In genomic region chr17:62996221-62996620, GRCh38 we compare ENCODE assay signal across 10 cellular contexts.
"Had no signal": no experiment of that assay in that cellular context is flagged by ENCODE, and none has a peak within 500 bp of the region (broad histone marks: within the 10 kb centered on the region; RNA-seq: fewer than 3 reads in every experiment).

No MANE protein-coding gene starts in this region.

- DNase-seq: activated CD4-positive, alpha-beta T cell treated with anti-CD3 and anti-CD28 coated beads, Interleukin-2, amount 50 U/mL, for 48 hours; activated effector memory CD4-positive, alpha-beta T cell treated with Interleukin-2 at 50 U/mL for 16 hours; activated naive CD4-positive, alpha-beta T cell treated with anti-CD3 and anti-CD28 coated beads, Interleukin-2, amount 50 U/mL, for 16 hours; activated T-cell treated with anti-CD3 and anti-CD28 coated beads, Interleukin-2, amount 50 U/mL, for 24 hours; left colon; midbrain; right lobe of liver; stimulated activated naive CD8-positive, alpha-beta T cell treated with anti-CD3 and anti-CD28 coated beads, Interleukin-15, amount 100 ng/mL, for 72 hours; WERI-Rb-1 had no signal

- H3K36me3 ChIP-seq: right lobe of liver, WERI-Rb-1 had no signal

- H3K27ac ChIP-seq: right lobe of liver, WERI-Rb-1 had no signal

- ATAC-seq: left colon; stimulated activated naive CD8-positive, alpha-beta T cell treated with anti-CD3 and anti-CD28 coated beads, Interleukin-15, amount 100 ng/mL, for 72 hours had no signal

- H3K9me3 ChIP-seq: right lobe of liver had no signal

- H3K4me1 ChIP-seq: right lobe of liver had no signal

- H3K4me3 ChIP-seq: lung, right lobe of liver had no signal

- H3K27me3 ChIP-seq: right lobe of liver had no signal
